ENCODE assay signal across 1 cellular context in genomic region chr11:47071871-47072270, GRCh38.
TF ChIP-seq lines count a peak whose summit lies in the region.

No MANE protein-coding gene starts in this region.

TF ChIP-seq in GM23338, 12 proteins besides CTCF, POLR2A, EP300 and RAD21 (continued from another document):
- TF ChIP-seq ZNF462 (CRISPR knock-in tag; IDR thresholded peaks at IDR 0.05) (no peak), ZNF331 (CRISPR knock-in tag; IDR thresholded peaks at IDR 0.05; ENCODE audit: low read depth) (no peak), STAT1 (IDR thresholded peaks at IDR 0.05; ENCODE audit: unreplicated experiment) (no peak), REST (IDR thresholded peaks at IDR 0.05; ENCODE audit: unreplicated experiment) (no peak), JUNB (IDR thresholded peaks at IDR 0.05; ENCODE audit: unreplicated experiment) (no peak), EZH2 (IDR thresholded peaks at IDR 0.05; ENCODE audit: low read depth, unreplicated experiment) (no peak), NANOG (IDR thresholded peaks at IDR 0.05; ENCODE audit: borderline replicate concordance) (no peak), ETS1 (IDR thresholded peaks at IDR 0.05) (no peak), CREB1 (CRISPR knock-in tag; IDR thresholded peaks at IDR 0.05; ENCODE audit: low read depth) (no peak), POLR2AphosphoS5 (IDR thresholded peaks at IDR 0.05; ENCODE audit: low read depth) (no peak), ZNF114 (CRISPR knock-in tag; IDR thresholded peaks at IDR 0.05) (no peak)
